23 cellular contexts compared by ENCODE assay signal in the genomic region with DNA sequence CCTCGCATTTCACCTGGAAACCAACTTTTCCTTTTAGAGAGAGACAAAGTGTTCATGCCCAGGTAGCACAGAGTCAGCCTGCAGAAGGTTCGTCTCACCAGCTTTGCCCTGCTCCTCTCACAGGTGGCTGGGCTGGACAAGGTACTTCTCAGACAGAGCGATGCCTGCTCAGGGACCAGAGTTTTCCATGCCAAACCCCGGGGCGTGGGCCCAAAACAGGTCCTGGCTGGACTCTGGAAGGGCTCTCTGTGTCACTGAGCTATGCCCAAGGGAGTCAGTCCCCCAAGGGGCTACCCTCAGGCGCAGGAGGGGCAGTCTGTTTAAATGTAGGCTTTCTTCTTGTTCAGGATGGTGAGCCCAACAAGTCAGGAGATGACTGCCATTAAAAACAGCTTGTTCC. TPM values are rescaled to one million over a fixed set of nuclear protein-coding genes. Genes with fewer than 3 reads are reported as not detected.
"Had no signal": no experiment of that assay in that cellular context is flagged by ENCODE, and none has a peak within 500 bp of the region (broad histone marks: within the 10 kb centered on the region; RNA-seq: fewer than 3 reads in every experiment).

No MANE protein-coding gene starts in this region.

- H3K4me3 ChIP-seq: MG63 had no signal

- ATAC-seq: activated CD4-positive, CD25-positive, alpha-beta regulatory T cell treated with anti-CD3 and anti-CD28 coated beads, Interleukin-2, amount 50 U/mL, for 24 hours; activated CD8-positive, alpha-beta T cell treated with anti-CD3 and anti-CD28 coated beads for 36 hours; activated T-cell treated with anti-CD3 and anti-CD28 coated beads, Interleukin-2, amount 50 U/mL, for 72 hours had no signal

- H3K36me3 ChIP-seq: brain microvascular endothelial cell, MG63 had no signal

- H3K27me3 ChIP-seq: brain microvascular endothelial cell, MG63 had no signal

- H3K9me3 ChIP-seq: MG63 had no signal

- DNase-seq: activated CD4-positive, alpha-beta T cell treated with anti-CD3 and anti-CD28 coated beads for 4 hours; activated CD8-positive, alpha-beta memory T cell treated with anti-CD3 and anti-CD28 coated beads, Interleukin-2, amount 50 U/mL, for 4 hours; activated CD8-positive, alpha-beta T cell treated with anti-CD3 and anti-CD28 coated beads for 36 hours; activated gamma-delta T cell treated with Interleukin-2 at 50 U/mL for 16 hours; activated naive CD4-positive, alpha-beta T cell treated with anti-CD3 and anti-CD28 coated beads, Interleukin-2, amount 10 ng/mL, durations not matched to agents 7 days and 5 days; activated naive CD8-positive, alpha-beta T cell treated with anti-CD3 and anti-CD28 coated beads for 36 hours; activated T-cell treated with anti-CD3 and anti-CD28 coated beads, Interleukin-2, amount 50 U/mL, for 72 hours; brain microvascular endothelial cell; MG63; NCI-H1105; NCI-H1436; NCI-H1694 treated with DMSO at 0.1 percent for 48 hours; NCI-H2029 treated with DMSO at 0.1 percent for 48 hours; NCI-H345; NCI-H510A; NCI-H526 treated with DMSO at 0.1 percent for 48 hours; NK-92 treated with Interleukin-12 subunit alpha and Interleukin-12 subunit beta, amount 100 ng/mL, for 24 hours; SHP77 had no signal

- H3K27ac ChIP-seq: brain microvascular endothelial cell had no signal

RNA-seq across cellular contexts. Expression of gene DDC, which starts 59.7 kb away (rescaled TPM):
- total RNA-seq: activated T-cell treated with anti-CD3 and anti-CD28 coated beads, Interleukin-2, amount 50 U/mL, for 72 hours; activated T-helper 2 cell treated with anti-CD3 and anti-CD28 coated beads, Interferon-gamma antibody, Interleukin-2, Interleukin-4, amounts not matched to agents 10 μg/mL and 5 μg/mL and 100 μg/mL, durations not matched to agents 14 hours and 24 hours and 36 hours; cardiac septum; LHCN-M2; SK-MEL-5 had no signal
